Comparison of ENCODE assay signal across 1 cellular context in the genomic region with DNA sequence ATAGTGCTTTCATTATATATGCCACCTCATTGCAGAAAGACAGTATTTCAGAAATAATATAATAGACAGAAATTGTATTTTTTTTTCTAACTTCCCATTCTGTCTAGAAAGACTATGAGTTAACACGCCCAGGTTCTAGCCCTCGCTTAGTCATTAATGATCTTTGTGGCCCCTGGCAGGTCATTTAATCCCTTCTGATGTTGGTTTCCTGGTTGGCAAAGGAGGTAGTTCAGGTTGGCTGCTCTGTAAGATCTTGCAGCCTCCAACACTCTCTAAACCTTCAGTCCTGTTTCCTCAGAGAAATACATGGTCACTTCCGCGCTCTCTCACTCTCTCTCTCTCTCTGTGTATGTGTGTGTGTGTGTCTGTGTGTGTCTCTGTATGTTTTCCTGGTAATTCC.
TF ChIP-seq lines count a peak whose summit lies in the region.

No MANE protein-coding gene starts in this region.

TF ChIP-seq in IMR-90, 13 proteins besides CTCF, POLR2A, EP300 and RAD21 (continued from another document):
- TF ChIP-seq, protein P1, sequence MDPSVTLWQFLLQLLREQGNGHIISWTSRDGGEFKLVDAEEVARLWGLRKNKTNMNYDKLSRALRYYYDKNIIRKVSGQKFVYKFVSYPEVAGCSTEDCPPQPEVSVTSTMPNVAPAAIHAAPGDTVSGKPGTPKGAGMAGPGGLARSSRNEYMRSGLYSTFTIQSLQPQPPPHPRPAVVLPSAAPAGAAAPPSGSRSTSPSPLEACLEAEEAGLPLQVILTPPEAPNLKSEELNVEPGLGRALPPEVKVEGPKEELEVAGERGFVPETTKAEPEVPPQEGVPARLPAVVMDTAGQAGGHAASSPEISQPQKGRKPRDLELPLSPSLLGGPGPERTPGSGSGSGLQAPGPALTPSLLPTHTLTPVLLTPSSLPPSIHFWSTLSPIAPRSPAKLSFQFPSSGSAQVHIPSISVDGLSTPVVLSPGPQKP (IDR thresholded peaks at IDR 0.05; ENCODE audit: borderline replicate concordance, low read depth, low read length), result no peak
- TF ChIP-seq CEBPB (IDR thresholded peaks at IDR 0.05; ENCODE audit: low read depth, low read length), result no peak
